16 cellular contexts compared by ENCODE assay signal in genomic region chr4:77893451-77893850, GRCh38. TPM values are rescaled to one million over a fixed set of nuclear protein-coding genes. Genes with fewer than 3 reads are reported as not detected.
A peak's percentile ranks its signal among the peaks of the same experiment; 100 is the strongest.
DNase-seq lines count a peak whose midpoint lies in the region; ATAC-seq and TF ChIP-seq lines count a peak whose summit lies in the region.
"Had no signal": no experiment of that assay in that cellular context is flagged by ENCODE, and none has a peak within 500 bp of the region (broad histone marks: within the 10 kb centered on the region; RNA-seq: fewer than 3 reads in every experiment).

No MANE protein-coding gene starts in this region.

- no peak for DNase-seq in activated CD8-positive, alpha-beta memory T cell treated with anti-CD3 and anti-CD28 coated beads, Interleukin-2, amount 10 ng/mL, durations not matched to agents 7 days and 5 days
- DNase-seq in activated CD8-positive, alpha-beta memory T cell treated with anti-CD3 and anti-CD28 coated beads, Interleukin-2, amount 50 U/mL, for 48 hours, result no peak
- peak in 1 of 2 donors; percentile 2 for DNase-seq in memory B cell (ENCODE audit: low spot score in 2 of 2)
- DNase-seq in upper lobe of right lung, result no peak
- no peak for DNase-seq in NK-92 treated with Interleukin-12 subunit alpha and Interleukin-12 subunit beta, amount 100 ng/mL, for 24 hours (lab: John Stamatoyannopoulos, UW)
- DNase-seq: activated CD4-positive, CD25-positive, alpha-beta regulatory T cell; DMS79; H9; NCI-H1417 treated with DMSO at 0.1 percent for 48 hours; transverse colon had no signal

- no peaks in the 10 kb centered on the region for H3K4me1 ChIP-seq in upper lobe of right lung
- H3K4me1 ChIP-seq: transverse colon had no signal

- intact Hi-C loops in upper lobe of right lung (cut with DNase I), result no loop called here

- H3K27ac ChIP-seq in upper lobe of right lung, result no peak overlapping the region
- H3K27ac ChIP-seq: epithelial cell of prostate, SK-N-MC, skin epidermis, transverse colon had no signal

- H3K36me3 Mint-ChIP-seq in activated CD8-positive, alpha-beta memory T cell treated with anti-CD3 and anti-CD28 coated beads, Interleukin-2, amount 10 ng/mL, durations not matched to agents 7 days and 5 days, result peaks cover 44% of the 10 kb centered on the region
- peaks cover 28% of the 10 kb centered on the region for H3K36me3 Mint-ChIP-seq in memory B cell

- H3K27ac Mint-ChIP-seq in activated CD8-positive, alpha-beta memory T cell treated with anti-CD3 and anti-CD28 coated beads, Interleukin-2, amount 10 ng/mL, durations not matched to agents 7 days and 5 days, result peak overlapping the region; percentile 61
- H3K27ac Mint-ChIP-seq in memory B cell, result peak overlapping the region; percentile 58

- no peaks in the 10 kb centered on the region for H3K9me3 ChIP-seq in upper lobe of right lung
- H3K9me3 ChIP-seq: transverse colon had no signal

- H3K27me3 ChIP-seq in upper lobe of right lung, result no peaks in the 10 kb centered on the region
- H3K27me3 ChIP-seq: transverse colon had no signal

- no peaks in the 10 kb centered on the region for H3K27me3 Mint-ChIP-seq in activated CD8-positive, alpha-beta memory T cell treated with anti-CD3 and anti-CD28 coated beads, Interleukin-2, amount 10 ng/mL, durations not matched to agents 7 days and 5 days
- no peaks in the 10 kb centered on the region for H3K27me3 Mint-ChIP-seq in memory B cell

- H3K4me3 Mint-ChIP-seq in activated CD8-positive, alpha-beta memory T cell treated with anti-CD3 and anti-CD28 coated beads, Interleukin-2, amount 10 ng/mL, durations not matched to agents 7 days and 5 days, result peak overlapping the region; percentile 20
- no peak overlapping the region for H3K4me3 Mint-ChIP-seq in memory B cell
- H3K4me3 Mint-ChIP-seq: H9 had no signal

- TF ChIP-seq CTCF in upper lobe of right lung (IDR thresholded peaks at IDR 0.05), result no peak

- peaks cover 28% of the 10 kb centered on the region for H3K36me3 ChIP-seq in upper lobe of right lung

- CTCF ChIA-PET in activated CD8-positive, alpha-beta memory T cell treated with anti-CD3 and anti-CD28 coated beads, Interleukin-2, amount 10 ng/mL, durations not matched to agents 7 days and 5 days (lab: Charles Lee), result interaction anchor here (1.1 kb wide), 1 partner anchor 23 kb away, joined by 3 read pairs; no protein-coding TSS in a partner anchor

- peaks cover 17% of the 10 kb centered on the region for H3K4me1 Mint-ChIP-seq in activated CD8-positive, alpha-beta memory T cell treated with anti-CD3 and anti-CD28 coated beads, Interleukin-2, amount 10 ng/mL, durations not matched to agents 7 days and 5 days
- peaks cover 16% of the 10 kb centered on the region for H3K4me1 Mint-ChIP-seq in memory B cell
- H3K4me1 Mint-ChIP-seq: H9 had no signal

- ATAC-seq in activated CD8-positive, alpha-beta memory T cell treated with anti-CD3 and anti-CD28 coated beads, Interleukin-2, amount 10 ng/mL, durations not matched to agents 7 days and 5 days, result no peak
- ATAC-seq in GM21786 (IDR thresholded peaks at IDR 0.05; ENCODE audit: unreplicated experiment), result peak; percentile 69
- peak; percentile 72 for ATAC-seq in HG03565 (IDR thresholded peaks at IDR 0.05; ENCODE audit: unreplicated experiment)
- peak; percentile 69 for ATAC-seq in memory B cell (ENCODE audit: low read depth)
- no peak for ATAC-seq in upper lobe of right lung
- no peak for ATAC-seq in HG03280 (IDR thresholded peaks at IDR 0.05; ENCODE audit: unreplicated experiment)

- no peaks in the 10 kb centered on the region for H3K9me3 Mint-ChIP-seq in activated CD8-positive, alpha-beta memory T cell treated with anti-CD3 and anti-CD28 coated beads, Interleukin-2, amount 10 ng/mL, durations not matched to agents 7 days and 5 days (ENCODE audit: low read depth)
- no peaks in the 10 kb centered on the region for H3K9me3 Mint-ChIP-seq in memory B cell
- H3K9me3 Mint-ChIP-seq: H9 had no signal

- H3K4me3 ChIP-seq in upper lobe of right lung, result no peak overlapping the region
- H3K4me3 ChIP-seq: SK-N-MC, skin epidermis, transverse colon had no signal

RNA-seq across cellular contexts. Expression of gene MRPL1, which starts 30.8 kb away (rescaled TPM):
- total RNA-seq in activated CD8-positive, alpha-beta memory T cell treated with anti-CD3 and anti-CD28 coated beads, Interleukin-2, amount 10 ng/mL, durations not matched to agents 7 days and 5 days, result 10 to 100 TPM; 28.5 to 43.2 TPM
- total RNA-seq in upper lobe of right lung, result 17.6 TPM

Comparison
In these comparisons a context has a peak if more than half of its experiments do, and no peak if none do; other contexts are left out.
1. ATAC-seq: peak in GM21786 (single experiment), HG03565 (single experiment) and memory B cell (single experiment); none in activated CD8-positive, alpha-beta memory T cell treated with anti-CD3 and anti-CD28 coated beads, Interleukin-2, amount 10 ng/mL, durations not matched to agents 7 days and 5 days (single experiment), upper lobe of right lung (single experiment) and HG03280 (single experiment).